Comparison of ENCODE assay signal across 22 cellular contexts in genomic region chr17:60914078-60914477, GRCh38.
"Had no signal": no experiment of that assay in that cellular context is flagged by ENCODE, and none has a peak within 500 bp of the region (broad histone marks: within the 10 kb centered on the region; RNA-seq: fewer than 3 reads in every experiment).

No MANE protein-coding gene starts in this region.

- FAIRE-seq: keratinocyte had no signal

- DNase-seq: kidney glomerular epithelial cell; left cardiac atrium; left lung; lower lobe of right lung; mammary epithelial cell; mesenchymal stem cell; natural killer cell; nephron progenitor cell; ovary; stimulated activated CD4-positive, alpha-beta T cell treated with anti-CD3 and anti-CD28 coated beads, Interleukin-12 subunit alpha, Interleukin-12 subunit beta, amount 100 ng/mL, for 4 hours; stimulated activated CD4-positive, alpha-beta T cell treated with anti-CD3 and anti-CD28 coated beads, Interleukin-15, amount 100 ng/mL, for 24 hours; stimulated activated CD4-positive, alpha-beta T cell treated with anti-CD3 and anti-CD28 coated beads, Interleukin-2, amount 100 ng/mL, for 24 hours; stimulated activated CD4-positive, alpha-beta T cell treated with anti-CD3 and anti-CD28 coated beads, Interleukin-4, amount 100 ng/mL, for 1 hour; stimulated activated naive B cell treated with anti-CD40 and anti-IgM and Interleukin-4, amounts not matched to agents 10 μg/mL and 1 μg/mL and 100 μg/mL, for 72 hours; stimulated activated naive CD8-positive, alpha-beta T cell treated with anti-CD3 and anti-CD28 coated beads, Interleukin-15, Interleukin-2, amounts not matched to agents 100 U/mL and 50 U/mL, for 24 hours; stomach; testis; thyroid gland; transverse colon; upper lobe of left lung had no signal

- ATAC-seq: left cardiac atrium; left lung; lower lobe of right lung; natural killer cell; sciatic nerve; stimulated activated naive B cell treated with anti-CD40 and anti-IgM and Interleukin-4, amounts not matched to agents 10 μg/mL and 1 μg/mL and 100 μg/mL, for 72 hours; stimulated activated naive CD8-positive, alpha-beta T cell treated with anti-CD3 and anti-CD28 coated beads, Interleukin-15, Interleukin-2, amounts not matched to agents 100 U/mL and 50 U/mL, for 24 hours had no signal
